ENCODE assay signal across 8 cellular contexts in genomic region chr7:34596887-34597286, GRCh38.
DNase-seq lines count a peak whose midpoint lies in the region; ATAC-seq, FAIRE-seq and TF ChIP-seq lines count a peak whose summit lies in the region.

No MANE protein-coding gene starts in this region.

- ATAC-seq in GM21526 (IDR thresholded peaks at IDR 0.05; ENCODE audit: low FRiP score, unreplicated experiment) = no peak

- H3K4me1 ChIP-seq in hepatocyte (ENCODE audit: insufficient read depth) = no peaks in the 10 kb centered on the region
- H3K4me1 ChIP-seq in small intestine (ENCODE audit: control insufficient read depth in 2 of 2, insufficient read depth in 1 of 2, low read depth in 1 of 2, low read length in 1 of 2) = no peaks in the 10 kb centered on the region

- no peaks in the 10 kb centered on the region for H3K9me2 ChIP-seq in hepatocyte (replicated peaks; ENCODE audit: insufficient read depth)

- H4K20me1 ChIP-seq in hepatocyte (ENCODE audit: insufficient read depth, poor library complexity, severe bottlenecking) = no peaks in the 10 kb centered on the region

- H3K36me3 ChIP-seq in hepatocyte (replicated peaks; ENCODE audit: insufficient read depth, low read depth) = no peaks in the 10 kb centered on the region
- H3K36me3 ChIP-seq in small intestine (ENCODE audit: control insufficient read depth in 2 of 2, insufficient read depth in 2 of 2, low read length in 2 of 2) = no peaks in the 10 kb centered on the region

- no peaks in the 10 kb centered on the region for H3K79me2 ChIP-seq in hepatocyte

- H3K9me3 ChIP-seq in hepatocyte (ENCODE audit: low read depth) (no peaks in the 10 kb centered on the region), small intestine (ENCODE audit: control insufficient read depth, low read depth) (no peaks in the 10 kb centered on the region)

- no peak overlapping the region for H2AFZ ChIP-seq in hepatocyte

- H3K4me3 ChIP-seq in hepatocyte (no peak overlapping the region), small intestine (ENCODE audit: low read depth in 1 of 2, low read length in 2 of 2) (no peak overlapping the region)

- no peak for FAIRE-seq in RCC 7860 (lab: Jason Lieb, UNC)
- no peak for FAIRE-seq in small intestine (lab: Jason Lieb, UNC)

- H3K27me3 ChIP-seq in hepatocyte (no peaks in the 10 kb centered on the region), small intestine (ENCODE audit: control insufficient read depth in 2 of 2, insufficient read depth in 2 of 2, low read length in 2 of 2) (no peaks in the 10 kb centered on the region)

- WGBS in hepatocyte (ENCODE audit: low lambda C conversion rate, missing lambda C conversion rate) = 92% methylated on average over 2 of the region's 2 CpGs
- WGBS in small intestine, 3 donors = 82 to 86% (median 85%) methylated on average over 2 of the region's 2 CpGs

- H3K27ac ChIP-seq in hepatocyte (no peak overlapping the region), small intestine (ENCODE audit: low read depth in 1 of 2, low read length in 1 of 2) (no peak overlapping the region)

- peak; percentile 26 for TF ChIP-seq CTCF in GM20000 (IDR thresholded peaks at IDR 0.05; ENCODE audit: extremely low read depth, missing control alignments)
- peak; percentile 22 for TF ChIP-seq CTCF in hepatocyte (IDR thresholded peaks at IDR 0.05; ENCODE audit: poor library complexity)

- DNase-seq in DMS114 treated with DMSO at 0.1 percent for 48 hours (lab: John Stamatoyannopoulos, UW; ENCODE audit: unreplicated experiment) = peak; percentile 6
- no peak for DNase-seq in GM20000 (ENCODE audit: low spot score)
- DNase-seq in RCC 7860 (ENCODE audit: low spot score) = peak; percentile 29
- DNase-seq in hepatocyte (ENCODE audit: low spot score) = no peak
- DNase-seq in small intestine = no peak
- no peak for DNase-seq in NK-92 treated with Interleukin-12 subunit alpha and Interleukin-12 subunit beta, amount 100 ng/mL, for 24 hours (lab: John Stamatoyannopoulos, UW)
- no peak for DNase-seq in stimulated activated CD4-positive, alpha-beta T cell treated with anti-CD3 and anti-CD28 coated beads, Interleukin-12 subunit alpha, Interleukin-12 subunit beta, amount 100 ng/mL, for 4 hours

- no peak overlapping the region for H3K4me2 ChIP-seq in hepatocyte

Comparison
In these comparisons a context has a peak if more than half of its experiments do, and no peak if none do; other contexts are left out.
1. DNase-seq: peak in DMS114 treated with DMSO at 0.1 percent for 48 hours (single experiment) and RCC 7860 (single experiment); none in GM20000 (single experiment), hepatocyte (single experiment), small intestine (single experiment), NK-92 treated with Interleukin-12 subunit alpha and Interleukin-12 subunit beta, amount 100 ng/mL, for 24 hours (single experiment) and stimulated activated CD4-positive, alpha-beta T cell treated with anti-CD3 and anti-CD28 coated beads, Interleukin-12 subunit alpha, Interleukin-12 subunit beta, amount 100 ng/mL, for 4 hours (single experiment).